ENCODE assay signal across 8 cellular contexts in the genomic region with DNA sequence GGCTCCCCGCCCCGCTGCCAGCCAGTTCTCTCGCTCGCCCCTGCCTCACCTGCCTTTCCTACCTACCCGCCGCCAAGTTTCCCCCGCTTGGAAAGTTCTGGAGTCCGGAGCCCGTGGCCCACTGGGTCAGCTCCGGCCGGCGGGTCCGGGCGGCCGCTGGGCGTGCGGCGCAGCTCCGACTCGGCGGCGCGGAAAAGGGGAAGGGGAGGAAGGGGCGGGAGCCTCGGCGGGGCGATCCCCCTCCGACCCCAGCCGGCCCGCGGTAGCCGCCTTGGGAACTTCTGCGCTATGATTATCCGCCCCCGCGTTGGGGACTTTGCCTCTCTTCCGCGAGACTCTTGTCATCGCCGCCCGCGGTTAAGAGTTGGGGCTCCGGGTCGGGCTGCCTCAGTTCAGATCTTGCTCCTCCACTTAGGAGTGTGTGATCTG.
DNase-seq lines count a peak whose midpoint lies in the region; ATAC-seq lines count a peak whose summit lies in the region.

No MANE protein-coding gene starts in this region.

- peaks cover 70% of the 10 kb centered on the region for H3K27me3 ChIP-seq in iPS-18a (ENCODE audit: control insufficient read depth, insufficient read depth, low read length)

- H3K9ac ChIP-seq in SK-N-MC (ENCODE audit: insufficient read length) (peak overlapping the region; percentile 37), iPS-18a (ENCODE audit: low read length) (peak overlapping the region; percentile 15)

- no peaks in the 10 kb centered on the region for H3K9me3 ChIP-seq in SK-N-MC (ENCODE audit: low read depth, low read length)
- no peaks in the 10 kb centered on the region for H3K9me3 ChIP-seq in iPS-18a (ENCODE audit: control insufficient read depth, low read depth, low read length)

- peak overlapping the region; percentile 89 for H3K4me3 ChIP-seq in SK-N-MC
- H3K4me3 ChIP-seq in iPS-18a (ENCODE audit: low read length) = peak overlapping the region; percentile 71

- no peak for DNase-seq in SK-N-MC (ENCODE audit: low read depth, low spot score)
- peak; percentile 29 for DNase-seq in activated naive CD8-positive, alpha-beta T cell treated with anti-CD3 and anti-CD28 coated beads, Interleukin-2, amount 50 U/mL, for 16 hours (ENCODE audit: low read depth, low spot score)
- peak; percentile 48 to 69 (median 69) for DNase-seq in stimulated activated CD4-positive, alpha-beta T cell treated with anti-CD3 and anti-CD28 coated beads, Interleukin-12 subunit alpha, Interleukin-12 subunit beta, amount 100 ng/mL, for 48 hours (ENCODE audit: low read depth in 2 of 3, low spot score in 1 of 3)
- no peak for DNase-seq in COLO829 (ENCODE audit: low spot score)
- no peak for DNase-seq in NCI-H1048 (lab: John Stamatoyannopoulos, UW)

- H3K36me3 ChIP-seq in SK-N-MC (ENCODE audit: insufficient read depth, low read length) (no peaks in the 10 kb centered on the region), iPS-18a (ENCODE audit: control insufficient read depth, low read depth, low read length) (no peaks in the 10 kb centered on the region)

- ATAC-seq in GM18858 (IDR thresholded peaks at IDR 0.05; ENCODE audit: unreplicated experiment) (peak; percentile 0), HG02973 (IDR thresholded peaks at IDR 0.05; ENCODE audit: unreplicated experiment) (peak; percentile 15)

- H3K27ac ChIP-seq in SK-N-MC (no peak overlapping the region), iPS-18a (ENCODE audit: low read length) (no peak overlapping the region)

- peaks cover 6% of the 10 kb centered on the region for H3K4me1 ChIP-seq in iPS-18a (ENCODE audit: control insufficient read depth, low read depth, low read length)

Comparison
In these comparisons a context has a peak if more than half of its experiments do, and no peak if none do; other contexts are left out.
1. DNase-seq: peak in activated naive CD8-positive, alpha-beta T cell treated with anti-CD3 and anti-CD28 coated beads, Interleukin-2, amount 50 U/mL, for 16 hours (single experiment) and stimulated activated CD4-positive, alpha-beta T cell treated with anti-CD3 and anti-CD28 coated beads, Interleukin-12 subunit alpha, Interleukin-12 subunit beta, amount 100 ng/mL, for 48 hours (3 of 3); none in SK-N-MC (single experiment), COLO829 (single experiment) and NCI-H1048 (single experiment).